Comparison of ENCODE assay signal across 10 cellular contexts in the genomic region with DNA sequence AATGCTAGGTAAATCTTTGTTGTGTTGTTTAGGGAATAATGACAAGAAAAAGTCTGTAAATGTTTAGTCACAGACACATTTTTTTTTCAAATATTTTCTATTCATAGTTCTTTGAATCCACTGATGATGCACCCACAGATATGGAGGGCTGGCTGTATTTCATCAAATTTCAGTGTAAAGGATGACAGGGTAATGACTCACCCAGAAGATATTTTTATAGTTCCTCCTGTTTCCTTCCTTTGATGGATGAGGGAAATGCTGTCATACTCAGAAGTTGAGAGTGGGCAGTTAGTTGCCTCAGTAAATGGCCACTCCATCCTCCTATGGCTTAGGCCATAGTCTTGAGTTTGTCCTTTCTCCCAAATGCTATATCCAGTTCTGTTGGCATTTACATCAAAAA.
A peak's percentile ranks its signal among the peaks of the same experiment; 100 is the strongest.
DNase-seq lines count a peak whose midpoint lies in the region; TF ChIP-seq lines count a peak whose summit lies in the region.
"Had no signal": no experiment of that assay in that cellular context is flagged by ENCODE, and none has a peak within 500 bp of the region (broad histone marks: within the 10 kb centered on the region; RNA-seq: fewer than 3 reads in every experiment).

No MANE protein-coding gene starts in this region.

- H3K18ac ChIP-seq in H9 (ENCODE audit: insufficient read length, low read depth, low read length), result no peak overlapping the region

- H3K9me3 ChIP-seq in mesodermal cell (ENCODE audit: control insufficient read depth, low read length), result no peaks in the 10 kb centered on the region
- H3K9me3 ChIP-seq in H9 (ENCODE audit: control insufficient read depth, low read depth, low read length), result no peaks in the 10 kb centered on the region
- H3K9me3 ChIP-seq in WERI-Rb-1 (ENCODE audit: severe bottlenecking), result no peaks in the 10 kb centered on the region

- H2AK5ac ChIP-seq in H9 (ENCODE audit: insufficient read length, low read length), result no peak overlapping the region

- no peak overlapping the region for H3K56ac ChIP-seq in H9 (ENCODE audit: insufficient read length, low read depth, low read length)

- H4K8ac ChIP-seq in H9 (replicated peaks; ENCODE audit: insufficient read length, low read depth, low read length), result no peak overlapping the region

- peaks cover 3 to 12% of the 10 kb centered on the region in 2 experiments; a peak in 2 of 4 replicates for H3K4me1 Mint-ChIP-seq in H9

- peaks cover 0 to 8% (median 6%) of the 10 kb centered on the region in 3 experiments; a peak in 4 of 7 replicates for H3K36me3 Mint-ChIP-seq in H9 (ENCODE audit: insufficient read depth in 1 of 3, low read depth in 3 of 3)

- H3K4me3 ChIP-seq in astrocyte of the cerebellum (ENCODE audit: low read depth, low read length) (no peak overlapping the region), mesodermal cell (ENCODE audit: extremely low read depth, insufficient read depth, low read length, poor library complexity, severe bottlenecking) (no peak overlapping the region), WERI-Rb-1 (ENCODE audit: low read depth, low read length) (no peak overlapping the region)

- no peak overlapping the region for H2BK15ac ChIP-seq in H9 (ENCODE audit: low read depth, low read length)

- H3K23me2 ChIP-seq in H9 (ENCODE audit: insufficient read length, low read depth, low read length, poor library complexity, severe bottlenecking), result no peaks in the 10 kb centered on the region

- no peaks in the 10 kb centered on the region; the same call in 1 of the 2 replicates for H3K79me2 ChIP-seq in H9 (ENCODE audit: insufficient read depth, low read length)

- peaks cover 10% of the 10 kb centered on the region for H3K36me3 ChIP-seq in mesodermal cell (ENCODE audit: control insufficient read depth, insufficient read depth, low read length)
- H3K36me3 ChIP-seq in WERI-Rb-1, result no peaks in the 10 kb centered on the region

- H3K4ac ChIP-seq in H9 (ENCODE audit: low read depth, low read length), result no peak overlapping the region

- H3K27me3 ChIP-seq in H9 (ENCODE audit: insufficient read depth, low read length) (no peaks in the 10 kb centered on the region), WERI-Rb-1 (ENCODE audit: insufficient read depth, low read depth, severe bottlenecking) (no peaks in the 10 kb centered on the region)

- H3K14ac ChIP-seq in H9 (ENCODE audit: insufficient read depth, low read length), result no peak overlapping the region

- no peak overlapping the region for H3T11ph ChIP-seq in H9 (ENCODE audit: low read length)

- no peak overlapping the region for H2BK20ac ChIP-seq in H9 (ENCODE audit: low read depth, low read length, poor library complexity, severe bottlenecking)

- in situ Hi-C loops in Caki2 (cut with HindIII; ENCODE audit: low pct_unique_long_range_greater_than_20kb, low sequenced_read_pairs), result no loop called here
- in situ Hi-C loops in astrocyte of the cerebellum (cut with HindIII; ENCODE audit: low sequenced_read_pairs), result no loop called here

- no peak overlapping the region for H3K4me2 ChIP-seq in H9 (ENCODE audit: insufficient read depth, insufficient read length, low read length)

- DNase-seq in Caki2 (ENCODE audit: low read depth) (peak; percentile 64), M059J (ENCODE audit: low read depth) (peak; percentile 94), astrocyte of the cerebellum (ENCODE audit: low read depth) (peak; percentile 47), H9 (no peak), WERI-Rb-1 (no peak)
- DNase-seq in stimulated activated CD4-positive, alpha-beta T cell treated with anti-CD3 and anti-CD28 coated beads, Interleukin-2, amount 100 ng/mL, for 48 hours, result no peak
- DNase-seq in activated CD8-positive, alpha-beta memory T cell treated with anti-CD3 and anti-CD28 coated beads for 24 hours, result no peak
- DNase-seq: kidney, NCI-H510A treated with DMSO at 0.1 percent for 48 hours had no signal

- H3K4me1 ChIP-seq in mesodermal cell (ENCODE audit: control insufficient read depth, insufficient read depth, low read length, poor library complexity, severe bottlenecking) (peaks cover 71% of the 10 kb centered on the region), H9 (ENCODE audit: insufficient read depth, low read length) (no peaks in the 10 kb centered on the region; the same call in 1 of the 2 replicates)

- H3K9ac ChIP-seq in H9 (ENCODE audit: extremely low read depth, insufficient read length, low read length), result no peak overlapping the region

- H2AFZ ChIP-seq in H9 (ENCODE audit: low read length), result no peak overlapping the region

- TF ChIP-seq CTCF in astrocyte of the cerebellum (IDR thresholded peaks at IDR 0.05; ENCODE audit: low read depth, low read length, missing control alignments) (no peak), H9 (conservative IDR thresholded peaks at IDR 0.05) (no peak), WERI-Rb-1 (IDR thresholded peaks at IDR 0.05; ENCODE audit: low read depth, low read length) (no peak)

- no peak overlapping the region for H2BK12ac ChIP-seq in H9 (ENCODE audit: insufficient read length, low read depth, low read length)

- no peak overlapping the region for H3K27ac Mint-ChIP-seq in H9

- H3K23ac ChIP-seq in H9 (ENCODE audit: insufficient read length, low read depth, low read length), result no peak overlapping the region

- no peak overlapping the region for H3K4me3 Mint-ChIP-seq in H9

- no peaks in the 10 kb centered on the region for H4K20me1 ChIP-seq in H9 (ENCODE audit: control insufficient read depth, insufficient read depth, insufficient read length)

- H4K91ac ChIP-seq in H9 (ENCODE audit: insufficient read length, low read depth, low read length), result no peak overlapping the region

- H2BK120ac ChIP-seq in H9 (ENCODE audit: low read depth, low read length, poor library complexity, severe bottlenecking), result no peak overlapping the region

- H3K79me1 ChIP-seq in H9 (ENCODE audit: insufficient read depth, low read depth, low read length, poor library complexity, severe bottlenecking), result no peaks in the 10 kb centered on the region

- no peaks in the 10 kb centered on the region for H3K27me3 Mint-ChIP-seq in H9 (ENCODE audit: low read depth)

- H2BK5ac ChIP-seq in H9 (ENCODE audit: insufficient read length, low read length), result no peak overlapping the region

- H3K9me3 Mint-ChIP-seq in H9, result peaks cover 0 to 3% of the 10 kb centered on the region in 2 experiments; a peak in 2 of 5 replicates

- no peak overlapping the region for H4K5ac ChIP-seq in H9 (ENCODE audit: insufficient read length, low read depth, low read length)

- peak overlapping the region; percentile 3 for H3K27ac ChIP-seq in mesodermal cell (ENCODE audit: low read depth, low read length, severe bottlenecking)
- H3K27ac ChIP-seq in H9 (ENCODE audit: insufficient read length, low read depth, low read length), result no peak overlapping the region
- H3K27ac ChIP-seq in WERI-Rb-1, result no peak overlapping the region

Comparison
In these comparisons a context has a peak if more than half of its experiments do, and no peak if none do; other contexts are left out.
1. DNase-seq: peak in Caki2 (single experiment), M059J (single experiment) and astrocyte of the cerebellum (single experiment); none in H9 (single experiment), WERI-Rb-1 (single experiment), stimulated activated CD4-positive, alpha-beta T cell treated with anti-CD3 and anti-CD28 coated beads, Interleukin-2, amount 100 ng/mL, for 48 hours (0 of 2) and activated CD8-positive, alpha-beta memory T cell treated with anti-CD3 and anti-CD28 coated beads for 24 hours (single experiment).